Comparison of ENCODE assay signal across 12 cellular contexts in the genomic region with DNA sequence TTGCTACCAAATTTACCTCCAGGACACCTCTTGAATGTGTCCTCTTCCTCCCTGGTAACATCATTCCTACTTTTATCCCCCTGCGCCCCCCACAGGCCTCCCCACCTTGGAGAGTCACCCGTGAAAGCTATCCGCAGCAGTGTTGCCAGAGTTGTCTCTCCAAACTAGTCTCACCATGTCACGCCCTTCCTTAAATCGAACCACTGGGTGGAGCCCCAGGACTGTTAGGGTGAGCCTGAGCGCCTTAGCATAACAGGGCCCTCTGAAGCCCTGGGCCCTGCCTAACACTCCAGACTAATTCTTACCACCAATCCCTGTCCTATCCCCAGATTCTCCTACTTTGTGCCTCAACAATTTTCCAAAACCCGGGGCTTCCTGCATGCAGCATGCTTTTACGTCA. TPM values are rescaled to one million over a fixed set of nuclear protein-coding genes. Genes with fewer than 3 reads are reported as not detected.
A peak's percentile ranks its signal among the peaks of the same experiment; 100 is the strongest.
DNase-seq lines count a peak whose midpoint lies in the region; ATAC-seq and TF ChIP-seq lines count a peak whose summit lies in the region.
"Had no signal": no experiment of that assay in that cellular context is flagged by ENCODE, and none has a peak within 500 bp of the region (broad histone marks: within the 10 kb centered on the region; RNA-seq: fewer than 3 reads in every experiment).

No MANE protein-coding gene starts in this region.

- BruUV-seq in Panc1 (replicated peaks; lab: Mats Ljungman, UMichigan) (no TSS peak), OCI-LY7 (replicated peaks; lab: Mats Ljungman, UMichigan) (no TSS peak)

- 61 to 71% (median 69%) methylated on average over 8 of the region's 8 CpGs for WGBS in stomach, 5 donors
- WGBS in esophagus squamous epithelium, 2 donors, result 60 to 64% methylated on average over 3 to 8 of the region's 8 CpGs

- CTCF ChIA-PET in Panc1 (lab: Charles Lee) (no interaction called here), OCI-LY7 (lab: Charles Lee; ENCODE audit: unreplicated experiment) (no interaction called here)

- no peak overlapping the region for H2AFZ ChIP-seq in OCI-LY7 (ENCODE audit: low read length)

- no peak for TF ChIP-seq POLR2A in stomach (IDR thresholded peaks at IDR 0.05)
- no peak for TF ChIP-seq POLR2A in esophagus squamous epithelium (IDR thresholded peaks at IDR 0.05)

- H3K4me1 ChIP-seq in Panc1 (ENCODE audit: control insufficient read depth, insufficient read depth, low read length) (no peaks in the 10 kb centered on the region), OCI-LY7 (ENCODE audit: insufficient read depth, low read length, poor library complexity, severe bottlenecking) (no peaks in the 10 kb centered on the region), stomach (no peaks in the 10 kb centered on the region), esophagus squamous epithelium (peaks cover 0 to 7% (median 3%) of the 10 kb centered on the region in 3 donors)

- H3K9me2 ChIP-seq in OCI-LY7 (ENCODE audit: insufficient read depth, low read length), result no peaks in the 10 kb centered on the region

- in situ Hi-C loops in Panc1 (cut with HindIII; ENCODE audit: low pct_unique_long_range_greater_than_20kb, low sequenced_read_pairs), result no loop called here

- POLR2A ChIA-PET in Panc1 (lab: Charles Lee) (no interaction called here), OCI-LY7 (lab: Charles Lee) (interaction anchor here (0.6 kb wide), 1 partner anchor 1930 kb away, joined by 3 read pairs; no protein-coding TSS in a partner anchor)

- DNase-seq in ELF-1 (ENCODE audit: low read depth, low spot score) (peak; percentile 35), HT1080 (ENCODE audit: low read depth) (peak; percentile 11), Panc1 (ENCODE audit: low read depth, low spot score) (no peak), iPS-NIHi11 (ENCODE audit: low spot score) (peak; percentile 45), OCI-LY7 (ENCODE audit: low spot score) (no peak), stomach (no peak), esophagus squamous epithelium (lab: John Stamatoyannopoulos, UW) (no peak)
- DNase-seq: CD8-positive, alpha-beta T cell; naive B cell; NCI-H2029 treated with DMSO at 0.1 percent for 48 hours had no signal

- H3K4me2 ChIP-seq in OCI-LY7 (ENCODE audit: low read length), result no peak overlapping the region

- H3K79me2 ChIP-seq in OCI-LY7 (ENCODE audit: insufficient read depth, low read depth, low read length), result no peaks in the 10 kb centered on the region

- H4K20me1 ChIP-seq in OCI-LY7 (ENCODE audit: insufficient read depth, low read length), result no peaks in the 10 kb centered on the region

- no peak overlapping the region for H3K27ac ChIP-seq in Panc1 (ENCODE audit: low read length)
- no peak overlapping the region for H3K27ac ChIP-seq in OCI-LY7 (ENCODE audit: low read depth, low read length, poor library complexity, severe bottlenecking)
- no peak overlapping the region for H3K27ac ChIP-seq in stomach
- H3K27ac ChIP-seq in esophagus squamous epithelium, result no peak overlapping the region

- intact Hi-C loops in Panc1 (cut with micrococcal nuclease; ENCODE audit: unreplicated experiment) (no loop called here), OCI-LY7 (cut with micrococcal nuclease; ENCODE audit: unreplicated experiment) (no loop called here), stomach (cut with DNase I; ENCODE audit: low total_unique reads) (no loop called here), esophagus squamous epithelium (cut with DNase I) (no loop called here)

- H3K9me3 ChIP-seq in Panc1 (ENCODE audit: control insufficient read depth, insufficient read depth, low read depth, low read length) (no peaks in the 10 kb centered on the region), OCI-LY7 (ENCODE audit: low read length) (no peaks in the 10 kb centered on the region), stomach (no peaks in the 10 kb centered on the region), esophagus squamous epithelium (no peaks in the 10 kb centered on the region)

- TF ChIP-seq CTCF in Panc1 (IDR thresholded peaks at IDR 0.05), result 0 out of 2 replicates have a peak, but pooled peaks have one; percentile 22
- TF ChIP-seq CTCF in OCI-LY7 (conservative IDR thresholded peaks at IDR 0.05; ENCODE audit: low read length), result no peak
- TF ChIP-seq CTCF in stomach (IDR thresholded peaks at IDR 0.05), result no peak
- TF ChIP-seq CTCF in esophagus squamous epithelium (IDR thresholded peaks at IDR 0.05), result peak in 2 of 6 experiments; percentile 11 to 35

- TF ChIP-seq EP300 in stomach (IDR thresholded peaks at IDR 0.05), result no peak

- H3K4me3 ChIP-seq in Panc1 (ENCODE audit: low read depth in 2 of 2, low read length in 2 of 2) (no peak overlapping the region), OCI-LY7 (ENCODE audit: low read depth, low read length, poor library complexity, severe bottlenecking) (no peak overlapping the region), stomach (no peak overlapping the region), esophagus squamous epithelium (no peak overlapping the region)

- ATAC-seq in Panc1, result peak; percentile 80
- no peak for ATAC-seq in HG03565 (IDR thresholded peaks at IDR 0.05; ENCODE audit: unreplicated experiment)
- ATAC-seq: CD8-positive, alpha-beta T cell had no signal

- no peaks in the 10 kb centered on the region for H3K36me3 ChIP-seq in Panc1 (ENCODE audit: control insufficient read depth, insufficient read depth, low read length)
- H3K36me3 ChIP-seq in OCI-LY7 (ENCODE audit: insufficient read depth, low read length), result no peaks in the 10 kb centered on the region
- no peaks in the 10 kb centered on the region for H3K36me3 ChIP-seq in stomach
- no peaks in the 10 kb centered on the region for H3K36me3 ChIP-seq in esophagus squamous epithelium

- H3K27me3 ChIP-seq in Panc1 (ENCODE audit: control insufficient read depth, insufficient read depth, low read length) (no peaks in the 10 kb centered on the region), stomach (no peaks in the 10 kb centered on the region), esophagus squamous epithelium (no peaks in the 10 kb centered on the region)

RNA-seq across cellular contexts. Expression of a gene that starts 35.0 kb away (rescaled TPM):
- not detected in 2 replicates for total RNA-seq in HT1080 (2014; rRNA removed; shearing (Covaris generic))
- not detected in 2 replicates for polyA plus RNA-seq in HT1080 (2015; cell fraction: cytosol; rRNA removed)
- not detected in 2 replicates for polyA plus RNA-seq in HT1080 (2015; cell fraction: nucleus; rRNA removed)
- total RNA-seq in Panc1 (2021; ENCODE audit: unreplicated experiment) (1.2 TPM), OCI-LY7 (2022) (not detected in 2 replicates), stomach (1 to 10 TPM in 2 of 5 donors, under 1 TPM in 1, not detected in 2; 0.37 to 1.8 (median 1.4) TPM), esophagus squamous epithelium (not detected)
- polyA plus RNA-seq in Panc1 (2012; ENCODE audit: insufficient read length), result not detected
- not detected in 2 replicates for total RNA-seq in OCI-LY7 (2014; rRNA removed; shearing (Covaris generic))
- polyA plus RNA-seq in stomach, result 1 to 10 TPM in 1 of 3 donors, under 1 TPM in 1, not detected in 1; 0.10 to 9.9 TPM
- total RNA-seq: CD8-positive, alpha-beta T cell; temporal lobe had no signal

RNA-seq across cellular contexts. Expression of a gene that starts 57.0 kb away (rescaled TPM):
- not detected in 2 replicates for total RNA-seq in HT1080 (2014; rRNA removed; shearing (Covaris generic))
- polyA plus RNA-seq in HT1080 (2015; cell fraction: cytosol; rRNA removed), result not detected in 2 replicates
- not detected in 2 replicates for polyA plus RNA-seq in HT1080 (2015; cell fraction: nucleus; rRNA removed)
- total RNA-seq in Panc1 (2021; ENCODE audit: unreplicated experiment), result not detected
- polyA plus RNA-seq in Panc1 (2012; ENCODE audit: insufficient read length), result not detected
- not detected in 2 replicates for total RNA-seq in OCI-LY7 (2014; rRNA removed; shearing (Covaris generic))
- total RNA-seq in OCI-LY7 (2022), result not detected in 2 replicates
- total RNA-seq in stomach, result not detected
- polyA plus RNA-seq in stomach, result not detected
- not detected for total RNA-seq in esophagus squamous epithelium
- total RNA-seq: CD8-positive, alpha-beta T cell; temporal lobe had no signal

Comparison
In these comparisons a context has a peak if more than half of its experiments do, and no peak if none do; other contexts are left out.
1. DNase-seq: peak in ELF-1 (single experiment), HT1080 (single experiment) and iPS-NIHi11 (single experiment); none in Panc1 (single experiment), OCI-LY7 (single experiment), stomach (single experiment) and esophagus squamous epithelium (single experiment).